8 cellular contexts compared by ENCODE assay signal in the genomic region with DNA sequence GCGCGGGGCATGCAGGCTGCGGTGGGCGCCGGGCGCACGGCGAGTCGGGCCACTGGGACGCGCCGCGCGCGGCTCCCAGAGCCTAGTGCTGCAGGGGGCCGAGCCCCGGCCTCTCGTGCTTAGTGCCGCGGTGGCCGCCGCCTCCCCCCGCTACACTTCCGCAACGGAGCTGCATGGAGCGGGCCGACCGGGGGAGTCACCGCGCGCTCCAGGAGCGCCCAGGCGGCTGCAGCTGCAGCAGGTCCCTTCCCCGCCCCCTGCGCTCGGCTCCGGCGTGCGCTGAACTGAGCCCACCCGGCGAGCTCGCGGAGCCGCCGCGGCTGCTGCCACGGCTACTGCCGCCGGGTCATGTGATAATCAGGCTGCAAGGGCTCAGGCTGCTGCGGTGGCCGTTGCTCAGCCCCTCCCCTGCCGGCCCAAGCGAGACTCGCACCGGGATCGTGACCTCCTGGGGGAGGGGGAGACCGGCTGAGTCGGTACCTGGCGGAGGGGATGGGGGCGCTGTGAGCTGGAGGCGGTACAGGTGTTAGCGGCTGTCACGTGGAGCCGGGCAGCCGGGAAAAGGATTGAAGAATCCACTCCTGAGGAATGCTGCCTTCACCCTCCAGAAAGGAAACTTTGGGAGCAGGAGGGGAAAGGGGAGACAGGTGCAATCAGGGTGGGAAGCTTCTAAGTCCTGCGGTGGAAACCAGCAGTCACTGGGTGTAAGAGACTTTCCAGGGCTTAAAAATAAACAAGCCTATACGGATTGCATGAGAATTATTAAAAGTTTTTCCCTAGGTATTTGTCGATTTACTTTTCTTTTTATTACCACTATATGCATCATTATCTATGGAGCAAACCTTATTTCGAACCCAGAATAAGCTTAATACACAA. TPM values are rescaled to one million over a fixed set of nuclear protein-coding genes. Genes with fewer than 3 reads are reported as not detected.
A peak's percentile ranks its signal among the peaks of the same experiment; 100 is the strongest.
DNase-seq lines count a peak whose midpoint lies in the region; ATAC-seq and TF ChIP-seq lines count a peak whose summit lies in the region.

A gene with protein sequence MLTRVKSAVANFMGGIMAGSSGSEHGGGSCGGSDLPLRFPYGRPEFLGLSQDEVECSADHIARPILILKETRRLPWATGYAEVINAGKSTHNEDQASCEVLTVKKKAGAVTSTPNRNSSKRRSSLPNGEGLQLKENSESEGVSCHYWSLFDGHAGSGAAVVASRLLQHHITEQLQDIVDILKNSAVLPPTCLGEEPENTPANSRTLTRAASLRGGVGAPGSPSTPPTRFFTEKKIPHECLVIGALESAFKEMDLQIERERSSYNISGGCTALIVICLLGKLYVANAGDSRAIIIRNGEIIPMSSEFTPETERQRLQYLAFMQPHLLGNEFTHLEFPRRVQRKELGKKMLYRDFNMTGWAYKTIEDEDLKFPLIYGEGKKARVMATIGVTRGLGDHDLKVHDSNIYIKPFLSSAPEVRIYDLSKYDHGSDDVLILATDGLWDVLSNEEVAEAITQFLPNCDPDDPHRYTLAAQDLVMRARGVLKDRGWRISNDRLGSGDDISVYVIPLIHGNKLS (minus strand): TSS at position 352 of the 876 bp plus-strand sequence. CDS start 414 bp downstream, outside the sequence.

- H3K4me1 Mint-ChIP-seq in CD14-positive monocyte = peaks cover 37% of the 10 kb centered on the region
- H3K4me1 Mint-ChIP-seq in activated CD4-positive, alpha-beta T cell treated with anti-CD3 and anti-CD28 coated beads, Interleukin-2, amount 10 ng/mL, durations not matched to agents 7 days and 5 days = peaks cover 7% of the 10 kb centered on the region

- TF ChIP-seq CTCF in CD14-positive monocyte (IDR thresholded peaks at IDR 0.05) (peak; percentile 62), esophagus muscularis mucosa (IDR thresholded peaks at IDR 0.05) (peak; percentile 19 to 28 (median 28)), mucosa of descending colon (IDR thresholded peaks at IDR 0.05) (no peak), testis (IDR thresholded peaks at IDR 0.05) (peak; percentile 29 to 35 (median 30))

- POLR2A ChIA-PET in activated CD4-positive, alpha-beta T cell treated with anti-CD3 and anti-CD28 coated beads, Interleukin-2, amount 10 ng/mL, durations not matched to agents 7 days and 5 days (lab: Charles Lee) = no interaction called here

- 3% methylated on average over 30 of the region's 69 CpGs for WGBS in esophagus muscularis mucosa
- WGBS in testis, 2 donors = 2 to 15% methylated on average over 4 to 28 of the region's 69 CpGs

- peak within 1 kb of the TSS; percentile 68 to 81 (median 76) for H3K4me3 ChIP-seq in esophagus muscularis mucosa
- H3K4me3 ChIP-seq in mucosa of descending colon = peak within 1 kb of the TSS; percentile 52
- H3K4me3 ChIP-seq in testis = peak within 1 kb of the TSS; percentile 73 to 74

- DNase-seq in CD14-positive monocyte (ENCODE audit: low spot score) (peak; percentile 57), NCI-H2171 (lab: John Stamatoyannopoulos, UW) (peak; percentile 76), esophagus muscularis mucosa (ENCODE audit: extremely low spot score) (no peak), mucosa of descending colon (peak; percentile 81 to 88 (median 88)), testis (peak; percentile 76)
- peak; percentile 29 for DNase-seq in activated CD4-positive, alpha-beta T cell treated with anti-CD3 and anti-CD28 coated beads, Interleukin-2, amount 10 ng/mL, durations not matched to agents 7 days and 5 days

- peaks cover 0 to 10% (median 0%) of the 10 kb centered on the region in 4 donors for H3K27me3 ChIP-seq in esophagus muscularis mucosa
- H3K27me3 ChIP-seq in testis = no peaks in the 10 kb centered on the region

- H3K9me3 ChIP-seq in esophagus muscularis mucosa (no peaks in the 10 kb centered on the region), mucosa of descending colon (no peaks in the 10 kb centered on the region), testis (no peaks in the 10 kb centered on the region)

- peak within 1 kb of the TSS in 5 of 7 donors; percentile 60 to 82 (median 79) for H3K27ac Mint-ChIP-seq in CD14-positive monocyte
- H3K27ac Mint-ChIP-seq in activated CD4-positive, alpha-beta T cell treated with anti-CD3 and anti-CD28 coated beads, Interleukin-2, amount 10 ng/mL, durations not matched to agents 7 days and 5 days = no peak within 1 kb of the TSS

- H3K4me3 Mint-ChIP-seq in CD14-positive monocyte = peak within 1 kb of the TSS; percentile 100
- H3K4me3 Mint-ChIP-seq in activated CD4-positive, alpha-beta T cell treated with anti-CD3 and anti-CD28 coated beads, Interleukin-2, amount 10 ng/mL, durations not matched to agents 7 days and 5 days = peak within 1 kb of the TSS; percentile 71

- H3K27ac ChIP-seq in esophagus muscularis mucosa (replicated peaks in 1 of 4) = peak within 1 kb of the TSS; percentile 9 to 48 (median 23)
- H3K27ac ChIP-seq in testis = no peak within 1 kb of the TSS

- no peak for TF ChIP-seq EP300 in esophagus muscularis mucosa (IDR thresholded peaks at IDR 0.05)

- intact Hi-C loops in CD14-positive monocyte (cut with micrococcal nuclease) = no loop called here
- intact Hi-C loops in esophagus muscularis mucosa (cut with DNase I) = no loop called here
- intact Hi-C loops in mucosa of descending colon (cut with DNase I, micrococcal nuclease) = no loop called here
- intact Hi-C loops in testis (cut with DNase I; ENCODE audit: low total_unique reads) = no loop called here

- ATAC-seq in GM19023 (IDR thresholded peaks at IDR 0.05; ENCODE audit: unreplicated experiment) (peak; percentile 74), HG03108 (IDR thresholded peaks at IDR 0.05; ENCODE audit: unreplicated experiment) (peak; percentile 74), mucosa of descending colon (peak; percentile 93)

- no peaks in the 10 kb centered on the region for H3K36me3 ChIP-seq in esophagus muscularis mucosa
- H3K36me3 ChIP-seq in mucosa of descending colon (ENCODE audit: low read depth) = no peaks in the 10 kb centered on the region
- H3K36me3 ChIP-seq in testis (ENCODE audit: low read depth, missing control alignments) = no peaks in the 10 kb centered on the region

- peaks cover 8 to 12% (median 10%) of the 10 kb centered on the region in 3 donors for H3K27me3 Mint-ChIP-seq in CD14-positive monocyte (ENCODE audit: low read depth in 3 of 3)
- peaks cover 47% of the 10 kb centered on the region for H3K27me3 Mint-ChIP-seq in activated CD4-positive, alpha-beta T cell treated with anti-CD3 and anti-CD28 coated beads, Interleukin-2, amount 10 ng/mL, durations not matched to agents 7 days and 5 days

- no peak for TF ChIP-seq POLR2A in esophagus muscularis mucosa (IDR thresholded peaks at IDR 0.05; ENCODE audit: low read depth)
- no peak for TF ChIP-seq POLR2A in testis (IDR thresholded peaks at IDR 0.05)

- CTCF ChIA-PET in activated CD4-positive, alpha-beta T cell treated with anti-CD3 and anti-CD28 coated beads, Interleukin-2, amount 10 ng/mL, durations not matched to agents 7 days and 5 days (lab: Charles Lee) = interaction anchor here (0.7 kb wide), 1 partner anchor 148 kb away, joined by 3 read pairs; no protein-coding TSS in a partner anchor

- H3K4me1 ChIP-seq in esophagus muscularis mucosa = peaks cover 7 to 28% (median 19%) of the 10 kb centered on the region in 4 donors
- H3K4me1 ChIP-seq in mucosa of descending colon (ENCODE audit: low read depth) = peaks cover 5% of the 10 kb centered on the region
- peaks cover 9% of the 10 kb centered on the region for H3K4me1 ChIP-seq in testis

- H3K36me3 Mint-ChIP-seq in CD14-positive monocyte = no peaks in the 10 kb centered on the region
- H3K36me3 Mint-ChIP-seq in activated CD4-positive, alpha-beta T cell treated with anti-CD3 and anti-CD28 coated beads, Interleukin-2, amount 10 ng/mL, durations not matched to agents 7 days and 5 days (ENCODE audit: low read depth) = no peaks in the 10 kb centered on the region

- H3K9me3 Mint-ChIP-seq in CD14-positive monocyte = peaks cover 0 to 12% (median 2%) of the 10 kb centered on the region in 7 donors
- H3K9me3 Mint-ChIP-seq in activated CD4-positive, alpha-beta T cell treated with anti-CD3 and anti-CD28 coated beads, Interleukin-2, amount 10 ng/mL, durations not matched to agents 7 days and 5 days = no peaks in the 10 kb centered on the region

RNA-seq across cellular contexts. Expression of the gene that starts here (rescaled TPM):
- 1 to 10 TPM; 1.9 to 2.8 TPM for polyA plus RNA-seq in CD14-positive monocyte
- not detected for total RNA-seq in activated CD4-positive, alpha-beta T cell treated with anti-CD3 and anti-CD28 coated beads, Interleukin-2, amount 10 ng/mL, durations not matched to agents 7 days and 5 days
- 1 to 10 TPM in 3 of 4 donors, under 1 TPM in 1; 0.83 to 3.0 (median 2.3) TPM for total RNA-seq in esophagus muscularis mucosa
- total RNA-seq in mucosa of descending colon = 1 to 10 TPM; 4.9 to 6.1 (median 5.8) TPM
- total RNA-seq in testis = 1 to 10 TPM; 2.5 to 9.1 TPM
- 2.7 TPM for polyA plus RNA-seq in testis (ENCODE audit: insufficient read depth, low read depth, low replicate concordance)

Comparison
In these comparisons a context has a peak if more than half of its experiments do, and no peak if none do; other contexts are left out.
1. Peak in DNase-seq in activated CD4-positive, alpha-beta T cell treated with anti-CD3 and anti-CD28 coated beads, Interleukin-2, amount 10 ng/mL, durations not matched to agents 7 days and 5 days; RNA of the gene not detected or under 1 TPM.
2. H3K27ac ChIP-seq: peak in esophagus muscularis mucosa (4 of 4); none in testis (0 of 2).
3. Peak in every context shown above with its lines, with median percentiles within 50 percentile points of each other: ATAC-seq and H3K4me3 ChIP-seq.